Comparison of ENCODE assay signal across 13 cellular contexts in genomic region chr18:6624271-6624670, GRCh38.
DNase-seq lines count a peak whose midpoint lies in the region; TF ChIP-seq lines count a peak whose summit lies in the region.
"Had no signal": no experiment of that assay in that cellular context is flagged by ENCODE, and none has a peak within 500 bp of the region (broad histone marks: within the 10 kb centered on the region; RNA-seq: fewer than 3 reads in every experiment).

No MANE protein-coding gene starts in this region.

- H3K4me1 ChIP-seq in hepatocyte (ENCODE audit: insufficient read depth) (no peaks in the 10 kb centered on the region), suprapubic skin (peaks cover 26% of the 10 kb centered on the region)

- H3K9me3 ChIP-seq in hepatocyte (ENCODE audit: low read depth) = no peaks in the 10 kb centered on the region
- H3K9me3 ChIP-seq in suprapubic skin = no peaks in the 10 kb centered on the region

- WGBS in hepatocyte (ENCODE audit: low lambda C conversion rate, missing lambda C conversion rate) = 62% methylated on average over 5 of the region's 5 CpGs
- 37% methylated on average over 5 of the region's 5 CpGs for WGBS in suprapubic skin

- H3K27me3 Mint-ChIP-seq in MCF 10A (ENCODE audit: insufficient read depth, unreplicated experiment) = no peaks in the 10 kb centered on the region
- no peaks in the 10 kb centered on the region for H3K27me3 Mint-ChIP-seq in T-helper 2 cell treated with Interferon-gamma antibody and Interleukin-4, amounts not matched to agents 5 μg/mL and 100 μg/mL, for 36 hours (ENCODE audit: low read depth)
- H3K27me3 Mint-ChIP-seq: activated T-helper 17 cell treated with anti-CD3 and anti-CD28 coated beads, Interleukin-2, amount 50 U/mL, for 72 hours; dendritic cell treated with granulocyte-macrophage colony-stimulating factor and Interleukin-4, amounts not matched to agents 40 ng/mL and 50 ng/mL, for 4 days had no signal

- H3K9me3 Mint-ChIP-seq in MCF 10A (ENCODE audit: unreplicated experiment) = no peaks in the 10 kb centered on the region
- no peaks in the 10 kb centered on the region for H3K9me3 Mint-ChIP-seq in T-helper 2 cell treated with Interferon-gamma antibody and Interleukin-4, amounts not matched to agents 5 μg/mL and 100 μg/mL, for 36 hours

- H3K36me3 ChIP-seq in hepatocyte (replicated peaks; ENCODE audit: insufficient read depth, low read depth) = no peaks in the 10 kb centered on the region
- no peaks in the 10 kb centered on the region for H3K36me3 ChIP-seq in suprapubic skin

- no peak overlapping the region for H3K4me2 ChIP-seq in hepatocyte

- peak overlapping the region; percentile 38 for H3K27ac ChIP-seq in hepatocyte
- H3K27ac ChIP-seq in suprapubic skin = peak overlapping the region; percentile 70

- CTCF ChIA-PET in MCF 10A (lab: Yijun Ruan, JAX) = interaction anchor here (0.6 to 1.1 kb wide), 2 partner anchors 103 to 392 kb away, joined by 3 read pairs; no protein-coding TSS in a partner anchor

- H3K4me3 Mint-ChIP-seq in MCF 10A (ENCODE audit: unreplicated experiment) = peak overlapping the region; percentile 15
- no peak overlapping the region for H3K4me3 Mint-ChIP-seq in T-helper 2 cell treated with Interferon-gamma antibody and Interleukin-4, amounts not matched to agents 5 μg/mL and 100 μg/mL, for 36 hours
- H3K4me3 Mint-ChIP-seq: activated T-helper 17 cell treated with anti-CD3 and anti-CD28 coated beads, Interleukin-2, amount 50 U/mL, for 72 hours; dendritic cell treated with granulocyte-macrophage colony-stimulating factor and Interleukin-4, amounts not matched to agents 40 ng/mL and 50 ng/mL, for 4 days had no signal

- no peak for TF ChIP-seq EP300 in suprapubic skin (IDR thresholded peaks at IDR 0.05)

- H3K36me3 Mint-ChIP-seq in MCF 10A (ENCODE audit: insufficient read depth, unreplicated experiment) = no peaks in the 10 kb centered on the region
- no peaks in the 10 kb centered on the region for H3K36me3 Mint-ChIP-seq in T-helper 2 cell treated with Interferon-gamma antibody and Interleukin-4, amounts not matched to agents 5 μg/mL and 100 μg/mL, for 36 hours (ENCODE audit: low read depth)

- TF ChIP-seq CTCF in MCF 10A (IDR thresholded peaks at IDR 0.05; ENCODE audit: unreplicated experiment) = no peak
- TF ChIP-seq CTCF in hepatocyte (IDR thresholded peaks at IDR 0.05; ENCODE audit: poor library complexity) = no peak
- no peak for TF ChIP-seq CTCF in suprapubic skin (IDR thresholded peaks at IDR 0.05)

- no peaks in the 10 kb centered on the region for H4K20me1 ChIP-seq in hepatocyte (ENCODE audit: insufficient read depth, poor library complexity, severe bottlenecking)

- H2AFZ ChIP-seq in hepatocyte = peak overlapping the region; percentile 12

- H3K9me2 ChIP-seq in hepatocyte (replicated peaks; ENCODE audit: insufficient read depth) = no peaks in the 10 kb centered on the region

- no peaks in the 10 kb centered on the region for H3K79me2 ChIP-seq in hepatocyte

- no peaks in the 10 kb centered on the region for H3K27me3 ChIP-seq in hepatocyte
- H3K27me3 ChIP-seq in suprapubic skin = no peaks in the 10 kb centered on the region

- H3K4me1 Mint-ChIP-seq in MCF 10A (ENCODE audit: insufficient read depth, unreplicated experiment) = peaks cover 27% of the 10 kb centered on the region
- no peaks in the 10 kb centered on the region for H3K4me1 Mint-ChIP-seq in T-helper 2 cell treated with Interferon-gamma antibody and Interleukin-4, amounts not matched to agents 5 μg/mL and 100 μg/mL, for 36 hours (ENCODE audit: low read depth)
- H3K4me1 Mint-ChIP-seq: activated T-helper 17 cell treated with anti-CD3 and anti-CD28 coated beads, Interleukin-2, amount 50 U/mL, for 72 hours had no signal

- H3K27ac Mint-ChIP-seq in MCF 10A (ENCODE audit: low read depth, unreplicated experiment) = peak overlapping the region; percentile 84
- no peak overlapping the region for H3K27ac Mint-ChIP-seq in T-helper 2 cell treated with Interferon-gamma antibody and Interleukin-4, amounts not matched to agents 5 μg/mL and 100 μg/mL, for 36 hours
- H3K27ac Mint-ChIP-seq: activated T-helper 17 cell treated with anti-CD3 and anti-CD28 coated beads, Interleukin-2, amount 50 U/mL, for 72 hours; dendritic cell treated with granulocyte-macrophage colony-stimulating factor and Interleukin-4, amounts not matched to agents 40 ng/mL and 50 ng/mL, for 4 days had no signal

- no peak for TF ChIP-seq POLR2A in suprapubic skin (IDR thresholded peaks at IDR 0.05)

- intact Hi-C loops in MCF 10A (cut with micrococcal nuclease) = no loop called here

- DNase-seq in HT1080 (ENCODE audit: low read depth) (peak; percentile 2), MCF 10A (ENCODE audit: unreplicated experiment) (peak; percentile 61), hepatocyte (ENCODE audit: low spot score) (no peak), suprapubic skin (ENCODE audit: low spot score in 2 of 2) (no peak), NCI-H2171 (lab: John Stamatoyannopoulos, UW) (no peak)
- DNase-seq in stimulated activated CD4-positive, alpha-beta T cell treated with anti-CD3 and anti-CD28 coated beads, Interleukin-4, amount 100 ng/mL, for 1 hour = no peak
- no peak for DNase-seq in T-helper 2 cell treated with Interferon-gamma antibody and Interleukin-4, amounts not matched to agents 5 μg/mL and 100 μg/mL, for 36 hours (ENCODE audit: low spot score)
- DNase-seq: activated CD4-positive, alpha-beta T cell treated with anti-CD3 and anti-CD28 coated beads for 1 hour; GF-D8; NCI-H2107; SIG-M5 had no signal

- BruUV-seq in MCF 10A (replicated peaks; lab: Mats Ljungman, UMichigan) = no TSS peak

- POLR2A ChIA-PET in MCF 10A (lab: Yijun Ruan, JAX) = interaction anchor here (0.7 kb wide), 2 partner anchors 78 to 169 kb away, joined by 3 to 5 read pairs; no protein-coding TSS in a partner anchor

- H3K4me3 ChIP-seq in hepatocyte (no peak overlapping the region), suprapubic skin (no peak overlapping the region)

Comparison
In these comparisons a context has a peak if more than half of its experiments do, and no peak if none do; other contexts are left out.
1. DNase-seq: peak in HT1080 (single experiment) and MCF 10A (single experiment); none in hepatocyte (single experiment), suprapubic skin (0 of 2), stimulated activated CD4-positive, alpha-beta T cell treated with anti-CD3 and anti-CD28 coated beads, Interleukin-4, amount 100 ng/mL, for 1 hour (single experiment), NCI-H2171 (single experiment) and T-helper 2 cell treated with Interferon-gamma antibody and Interleukin-4, amounts not matched to agents 5 μg/mL and 100 μg/mL, for 36 hours (single experiment).